In genomic region chr9:71036501-71036900, GRCh38 we compare ENCODE assay signal across 12 cellular contexts.
A peak's percentile ranks its signal among the peaks of the same experiment; 100 is the strongest.
DNase-seq lines count a peak whose midpoint lies in the region.
"Had no signal": no experiment of that assay in that cellular context is flagged by ENCODE, and none has a peak within 500 bp of the region (broad histone marks: within the 10 kb centered on the region; RNA-seq: fewer than 3 reads in every experiment).

No MANE protein-coding gene starts in this region.

- CTCF ChIA-PET in activated CD4-positive, alpha-beta memory T cell treated with anti-CD3 and anti-CD28 coated beads, Interleukin-2, amount 10 ng/mL, durations not matched to agents 7 days and 5 days (lab: Charles Lee), result no interaction called here
- CTCF ChIA-PET in activated naive CD4-positive, alpha-beta T cell treated with anti-CD3 and anti-CD28 coated beads, Interleukin-2, amount 10 ng/mL, durations not matched to agents 7 days and 5 days (lab: Charles Lee), result no interaction called here

- no peaks in the 10 kb centered on the region for H3K9me3 Mint-ChIP-seq in activated CD4-positive, alpha-beta memory T cell treated with anti-CD3 and anti-CD28 coated beads, Interleukin-2, amount 10 ng/mL, durations not matched to agents 7 days and 5 days
- no peaks in the 10 kb centered on the region for H3K9me3 Mint-ChIP-seq in activated naive CD4-positive, alpha-beta T cell treated with anti-CD3 and anti-CD28 coated beads, Interleukin-2, amount 10 ng/mL, durations not matched to agents 7 days and 5 days

- H3K27me3 Mint-ChIP-seq in activated CD4-positive, alpha-beta memory T cell treated with anti-CD3 and anti-CD28 coated beads, Interleukin-2, amount 10 ng/mL, durations not matched to agents 7 days and 5 days, result no peaks in the 10 kb centered on the region
- no peaks in the 10 kb centered on the region for H3K27me3 Mint-ChIP-seq in activated naive CD4-positive, alpha-beta T cell treated with anti-CD3 and anti-CD28 coated beads, Interleukin-2, amount 10 ng/mL, durations not matched to agents 7 days and 5 days
- H3K27me3 Mint-ChIP-seq: naive B cell had no signal

- no peaks in the 10 kb centered on the region for H3K36me3 Mint-ChIP-seq in activated CD4-positive, alpha-beta memory T cell treated with anti-CD3 and anti-CD28 coated beads, Interleukin-2, amount 10 ng/mL, durations not matched to agents 7 days and 5 days (ENCODE audit: low read depth)
- H3K36me3 Mint-ChIP-seq in activated naive CD4-positive, alpha-beta T cell treated with anti-CD3 and anti-CD28 coated beads, Interleukin-2, amount 10 ng/mL, durations not matched to agents 7 days and 5 days, result no peaks in the 10 kb centered on the region
- H3K36me3 Mint-ChIP-seq: naive B cell had no signal

- POLR2A ChIA-PET in activated CD4-positive, alpha-beta memory T cell treated with anti-CD3 and anti-CD28 coated beads, Interleukin-2, amount 10 ng/mL, durations not matched to agents 7 days and 5 days (lab: Charles Lee), result no interaction called here

- H3K4me1 Mint-ChIP-seq in activated CD4-positive, alpha-beta memory T cell treated with anti-CD3 and anti-CD28 coated beads, Interleukin-2, amount 10 ng/mL, durations not matched to agents 7 days and 5 days, result no peaks in the 10 kb centered on the region
- H3K4me1 Mint-ChIP-seq in activated naive CD4-positive, alpha-beta T cell treated with anti-CD3 and anti-CD28 coated beads, Interleukin-2, amount 10 ng/mL, durations not matched to agents 7 days and 5 days, result no peaks in the 10 kb centered on the region
- H3K4me1 Mint-ChIP-seq: naive B cell had no signal

- H3K27ac Mint-ChIP-seq in activated CD4-positive, alpha-beta memory T cell treated with anti-CD3 and anti-CD28 coated beads, Interleukin-2, amount 10 ng/mL, durations not matched to agents 7 days and 5 days, result no peak overlapping the region
- no peak overlapping the region for H3K27ac Mint-ChIP-seq in activated naive CD4-positive, alpha-beta T cell treated with anti-CD3 and anti-CD28 coated beads, Interleukin-2, amount 10 ng/mL, durations not matched to agents 7 days and 5 days
- H3K27ac Mint-ChIP-seq: naive B cell had no signal

- DNase-seq in EL (peak; percentile 2), NCI-H2171 treated with DMSO at 0.1 percent for 48 hours (lab: John Stamatoyannopoulos, UW) (peak; percentile 46), dermis microvascular lymphatic vessel endothelial cell (ENCODE audit: low read depth in 2 of 2) (peak; percentile 21 to 76), myocyte (ENCODE audit: low read depth) (peak; percentile 46), kidney glomerular epithelial cell (lab: John Stamatoyannopoulos, UW) (no peak), AML-193 (lab: John Stamatoyannopoulos, UW) (no peak)
- DNase-seq in activated CD4-positive, alpha-beta memory T cell treated with anti-CD3 and anti-CD28 coated beads, Interleukin-2, amount 10 ng/mL, durations not matched to agents 7 days and 5 days, result no peak
- no peak for DNase-seq in activated naive CD4-positive, alpha-beta T cell treated with anti-CD3 and anti-CD28 coated beads, Interleukin-2, amount 10 ng/mL, durations not matched to agents 7 days and 5 days
- DNase-seq: GM23248; heart left ventricle; naive B cell; stimulated activated CD4-positive, alpha-beta T cell treated with anti-CD3 and anti-CD28 coated beads, Interleukin-4, amount 100 ng/mL, for 1 hour had no signal

- no peak overlapping the region for H3K4me3 Mint-ChIP-seq in activated CD4-positive, alpha-beta memory T cell treated with anti-CD3 and anti-CD28 coated beads, Interleukin-2, amount 10 ng/mL, durations not matched to agents 7 days and 5 days
- H3K4me3 Mint-ChIP-seq in activated naive CD4-positive, alpha-beta T cell treated with anti-CD3 and anti-CD28 coated beads, Interleukin-2, amount 10 ng/mL, durations not matched to agents 7 days and 5 days, result no peak overlapping the region
- H3K4me3 Mint-ChIP-seq: naive B cell had no signal

Comparison
In these comparisons a context has a peak if more than half of its experiments do, and no peak if none do; other contexts are left out.
1. DNase-seq: peak in EL (single experiment), NCI-H2171 treated with DMSO at 0.1 percent for 48 hours (single experiment), dermis microvascular lymphatic vessel endothelial cell (2 of 2) and myocyte (single experiment); none in activated CD4-positive, alpha-beta memory T cell treated with anti-CD3 and anti-CD28 coated beads, Interleukin-2, amount 10 ng/mL, durations not matched to agents 7 days and 5 days (single experiment), kidney glomerular epithelial cell (single experiment), AML-193 (0 of 2) and activated naive CD4-positive, alpha-beta T cell treated with anti-CD3 and anti-CD28 coated beads, Interleukin-2, amount 10 ng/mL, durations not matched to agents 7 days and 5 days (single experiment).